Comparison of ENCODE assay signal across 12 cellular contexts in the genomic region with DNA sequence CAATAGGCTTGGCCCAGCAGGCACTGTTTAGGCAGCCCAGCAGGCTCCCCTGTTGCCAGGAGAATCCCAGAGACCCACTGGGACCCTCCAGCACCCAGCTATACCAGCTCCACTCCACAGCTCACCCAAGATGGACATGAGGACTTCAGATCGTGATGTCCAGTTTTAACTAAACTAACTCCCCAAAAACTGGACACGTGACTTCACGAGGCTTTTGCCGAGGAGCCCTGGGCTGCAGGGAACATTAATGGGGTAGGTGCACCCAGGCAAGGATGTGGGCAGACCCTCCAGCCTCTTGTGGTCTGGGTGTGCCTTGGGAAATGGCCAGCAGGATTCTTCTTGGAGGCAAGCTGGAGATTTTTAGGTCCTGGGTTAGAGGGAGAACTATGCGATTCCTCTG. TPM values are rescaled to one million over a fixed set of nuclear protein-coding genes. Genes with fewer than 3 reads are reported as not detected.
"Had no signal": no experiment of that assay in that cellular context is flagged by ENCODE, and none has a peak within 500 bp of the region (broad histone marks: within the 10 kb centered on the region; RNA-seq: fewer than 3 reads in every experiment).

No MANE protein-coding gene starts in this region.

- DNase-seq: activated CD4-positive, alpha-beta memory T cell treated with anti-CD3 and anti-CD28 coated beads, Interleukin-2, amount 10 ng/mL, durations not matched to agents 7 days and 5 days; activated CD4-positive, alpha-beta T cell treated with anti-CD3 and anti-CD28 coated beads for 4 hours; effector memory CD8-positive, alpha-beta T cell; midbrain; occipital lobe; stimulated activated naive B cell treated with anti-CD40 and anti-IgM and Interleukin-4, amounts not matched to agents 10 μg/mL and 1 μg/mL and 100 μg/mL, for 72 hours; T-helper 17 cell had no signal

- ATAC-seq: activated CD8-positive, alpha-beta memory T cell treated with anti-CD3 and anti-CD28 coated beads, Interleukin-2, amount 10 ng/mL, durations not matched to agents 7 days and 5 days; effector memory CD8-positive, alpha-beta T cell; left colon; stimulated activated naive B cell treated with anti-CD40 and anti-IgM and Interleukin-4, amounts not matched to agents 10 μg/mL and 1 μg/mL and 100 μg/mL, for 72 hours; T-helper 17 cell had no signal

- H3K4me3 ChIP-seq: cardiac muscle cell, hepatocyte, thyroid gland had no signal

- H3K9me3 ChIP-seq: thyroid gland had no signal

- H3K36me3 ChIP-seq: cardiac muscle cell, thyroid gland had no signal

- H3K27me3 ChIP-seq: cardiac muscle cell, hepatocyte, thyroid gland had no signal

- H3K79me2 ChIP-seq: hepatocyte had no signal

- H3K4me2 ChIP-seq: hepatocyte had no signal

- H3K27ac ChIP-seq: cardiac muscle cell, thyroid gland had no signal

- H2AFZ ChIP-seq: hepatocyte had no signal

RNA-seq across cellular contexts. Expression of gene NKD2, which starts 8.9 kb away (rescaled TPM):
- total RNA-seq: T-helper 17 cell had no signal
